1 cellular context compared by ENCODE assay signal in genomic region chr2:98576666-98577312, GRCh38.
TF ChIP-seq lines count a peak whose summit lies in the region.

No MANE protein-coding gene starts in this region.

TF ChIP-seq in IMR-90, 13 proteins besides CTCF, POLR2A, EP300 and RAD21:
- TF ChIP-seq CEBPB (IDR thresholded peaks at IDR 0.05; ENCODE audit: low read depth, low read length) (no peak), FOS (IDR thresholded peaks at IDR 0.05; ENCODE audit: low read depth, low read length) (no peak), MXI1 (IDR thresholded peaks at IDR 0.05; ENCODE audit: borderline replicate concordance, low read depth, low read length) (no peak), MAZ (IDR thresholded peaks at IDR 0.05; ENCODE audit: borderline replicate concordance, low read depth, low read length) (no peak), CHD1 (IDR thresholded peaks at IDR 0.05; ENCODE audit: low read depth, low read length) (no peak), RCOR1 (IDR thresholded peaks at IDR 0.05; ENCODE audit: insufficient replicate concordance, low read length) (no peak), ELK1 (IDR thresholded peaks at IDR 0.05; ENCODE audit: borderline replicate concordance, low read depth, low read length) (no peak), MAFK (IDR thresholded peaks at IDR 0.05; ENCODE audit: low read depth, low read length) (no peak), USF2 (IDR thresholded peaks at IDR 0.05; ENCODE audit: low read depth, low read length) (no peak), RFX5 (IDR thresholded peaks at IDR 0.05; ENCODE audit: low read depth, low read length) (no peak), NFE2L2 (IDR thresholded peaks at IDR 0.05; ENCODE audit: low read depth, low read length) (no peak), BHLHE40 (IDR thresholded peaks at IDR 0.05; ENCODE audit: low read depth, low read length) (no peak), SMC3 (IDR thresholded peaks at IDR 0.05; ENCODE audit: low read depth, low read length) (no peak)
TF ChIP-seq in IMR-90: peak in this region for 0.
